Comparison of ENCODE assay signal across 1 cellular context in genomic region chr16:31074073-31074813, GRCh38.
TF ChIP-seq lines count a peak whose summit lies in the region.

ZNF646 (plus strand) TSS chr16:31074422; CDS start chr16:31076325, 1,903 bp downstream.
ZNF668 (minus strand) TSS chr16:31074240; CDS start chr16:31064459, 9,781 bp downstream.

TF ChIP-seq in HepG2, 621 proteins besides CTCF, POLR2A, EP300 and RAD21 (continued from another document and continues in another):
- TF ChIP-seq ZNF512B (CRISPR knock-in tag; IDR thresholded peaks at IDR 0.05; ENCODE audit: borderline replicate concordance) (no peak; the same call in 1 of the 2 replicates), NR2F2 (IDR thresholded peaks at IDR 0.05; ENCODE audit: borderline replicate concordance, low read depth) (no peak), SRSF9 (IDR thresholded peaks at IDR 0.05; ENCODE audit: borderline replicate concordance, insufficient read depth, low read depth, low read length, poor library complexity, severe bottlenecking) (no peak), PRMT3 (CRISPR knock-in tag; IDR thresholded peaks at IDR 0.05; ENCODE audit: borderline replicate concordance, low read depth) (0 out of 2 replicates have a peak, but pooled peaks have one; percentile 38), TBL1XR1 (IDR thresholded peaks at IDR 0.05; ENCODE audit: borderline replicate concordance, low read length, partially characterized antibody) (peak; percentile 45), HIC2 (CRISPR knock-in tag; IDR thresholded peaks at IDR 0.05; ENCODE audit: low read depth) (no peak), CEBPZ (IDR thresholded peaks at IDR 0.05; ENCODE audit: low read length) (no peak), CEBPB (IDR thresholded peaks at IDR 0.05; ENCODE audit: borderline replicate concordance, low read depth, low read length) (no peak), ZBTB7A (CRISPR knock-in tag; IDR thresholded peaks at IDR 0.05) (no peak), PCBP2 (optimal IDR thresholded peaks at IDR 0.05; ENCODE audit: low read depth, low read length, poor library complexity, severe bottlenecking) (peak; percentile 73), CCDC6 (CRISPR knock-in tag; IDR thresholded peaks at IDR 0.05) (peak; percentile 30; the same call in 1 of the 2 replicates), ZNF180 (CRISPR knock-in tag; IDR thresholded peaks at IDR 0.05; ENCODE audit: borderline replicate concordance, low read depth) (no peak; the same call in 1 of the 2 replicates), ZNF136 (CRISPR knock-in tag; IDR thresholded peaks at IDR 0.05; ENCODE audit: low read depth) (peak; percentile 98), DMTF1 (CRISPR knock-in tag; IDR thresholded peaks at IDR 0.05) (no peak), ZUFSP (CRISPR knock-in tag; IDR thresholded peaks at IDR 0.05; ENCODE audit: borderline replicate concordance) (no peak), SNAPC2 (CRISPR knock-in tag; IDR thresholded peaks at IDR 0.05) (peak; percentile 91), THAP7 (CRISPR knock-in tag; IDR thresholded peaks at IDR 0.05) (peak; percentile 100), FOXM1 (CRISPR knock-in tag; IDR thresholded peaks at IDR 0.05) (no peak), ZBTB37 (CRISPR knock-in tag; IDR thresholded peaks at IDR 0.05) (no peak; the same call in 1 of the 2 replicates), ZNF414 (CRISPR knock-in tag; IDR thresholded peaks at IDR 0.05) (0 out of 2 replicates have a peak, but pooled peaks have one; percentile 43), BORCS8-MEF2B (CRISPR knock-in tag; IDR thresholded peaks at IDR 0.05) (peak; percentile 78; the same call in 1 of the 2 replicates), SRF (IDR thresholded peaks at IDR 0.05; ENCODE audit: low read depth, low read length) (peak; percentile 70; the same call in 1 of the 2 replicates), ZNF543 (CRISPR knock-in tag; IDR thresholded peaks at IDR 0.05) (peak; percentile 45), ZNF225 (CRISPR knock-in tag; IDR thresholded peaks at IDR 0.05) (peak; percentile 62; the same call in 1 of the 2 replicates), RELA (CRISPR knock-in tag; IDR thresholded peaks at IDR 0.05) (no peak), ZNF510 (CRISPR knock-in tag; IDR thresholded peaks at IDR 0.05; ENCODE audit: low read depth) (peak; percentile 89), HNRNPUL1 (IDR thresholded peaks at IDR 0.05; ENCODE audit: low read depth, low read length) (no peak), KMT2A (CRISPR knock-in tag; IDR thresholded peaks at IDR 0.05) (peak; percentile 85), RXRB (CRISPR knock-in tag; IDR thresholded peaks at IDR 0.05; ENCODE audit: borderline replicate concordance) (peak; percentile 78), JARID2 (CRISPR knock-in tag; IDR thresholded peaks at IDR 0.05; ENCODE audit: insufficient replicate concordance) (no peak), RFX3 (CRISPR knock-in tag; IDR thresholded peaks at IDR 0.05) (no peak; the same call in 1 of the 2 replicates), ZNF850 (CRISPR knock-in tag; conservative IDR thresholded peaks at IDR 0.05) (no peak), MXD4 (CRISPR knock-in tag; IDR thresholded peaks at IDR 0.05) (peak; percentile 63), SMC3 (IDR thresholded peaks at IDR 0.05; ENCODE audit: low read length) (0 out of 2 replicates have a peak, but pooled peaks have one; percentile 24), ZNF234 (CRISPR knock-in tag; conservative IDR thresholded peaks at IDR 0.05) (no peak), REXO4 (CRISPR knock-in tag; IDR thresholded peaks at IDR 0.05; ENCODE audit: borderline replicate concordance) (no peak), AFF4 (CRISPR knock-in tag; IDR thresholded peaks at IDR 0.05) (no peak; the same call in none of the 2 replicates), MTF2 (CRISPR knock-in tag; IDR thresholded peaks at IDR 0.05; ENCODE audit: borderline replicate concordance) (no peak), RFXAP (CRISPR knock-in tag; IDR thresholded peaks at IDR 0.05; ENCODE audit: borderline replicate concordance) (no peak), ZNF747 (CRISPR knock-in tag; IDR thresholded peaks at IDR 0.05; ENCODE audit: borderline replicate concordance) (peak; percentile 31; the same call in 1 of the 2 replicates), CREM (IDR thresholded peaks at IDR 0.05) (peak; percentile 98), CREM (CRISPR knock-in tag; IDR thresholded peaks at IDR 0.05) (peak; percentile 51; the same call in 1 of the 2 replicates), ETV5 (CRISPR knock-in tag; IDR thresholded peaks at IDR 0.05; ENCODE audit: borderline replicate concordance) (peak; percentile 95), ZNF879 (CRISPR knock-in tag; IDR thresholded peaks at IDR 0.05) (no peak)
